ENCODE assay signal across 21 cellular contexts in the genomic region with DNA sequence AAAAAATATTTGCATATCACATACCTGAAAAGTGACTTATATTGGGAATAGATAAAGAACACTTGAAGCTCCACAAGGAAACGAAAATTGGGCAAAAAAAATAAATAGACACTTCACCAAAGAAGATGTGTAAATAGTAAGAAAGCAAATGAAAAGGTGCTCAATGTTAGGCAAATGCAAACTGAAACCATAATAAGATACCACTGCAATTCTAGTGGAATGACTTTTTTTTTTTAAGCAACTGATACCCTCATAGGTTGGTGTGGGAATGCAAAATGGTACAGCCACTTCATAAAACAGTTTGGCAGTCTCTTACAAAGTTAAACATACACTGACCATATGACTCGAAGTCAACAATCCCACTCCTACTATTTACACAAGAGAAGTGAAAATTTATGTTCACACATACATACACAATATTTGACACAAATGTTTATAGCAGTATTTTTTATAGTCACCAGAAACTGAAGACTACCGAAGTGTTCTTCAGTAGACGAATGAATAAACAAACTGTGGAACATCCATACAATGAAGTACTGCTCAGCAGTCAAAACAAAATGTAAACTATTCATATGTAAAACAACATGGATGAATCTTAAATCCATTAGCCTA.
"Had no signal": no experiment of that assay in that cellular context is flagged by ENCODE, and none has a peak within 500 bp of the region (broad histone marks: within the 10 kb centered on the region; RNA-seq: fewer than 3 reads in every experiment).

No MANE protein-coding gene starts in this region.

- ATAC-seq: foreskin keratinocyte; gastroesophageal sphincter; heart left ventricle; left lobe of liver; naive thymus-derived CD4-positive, alpha-beta T cell; right lobe of liver; stimulated activated naive CD8-positive, alpha-beta T cell treated with anti-CD3 and anti-CD28 coated beads, Interleukin-15, amount 100 ng/mL, for 72 hours; upper lobe of right lung had no signal

- DNase-seq: dermis blood vessel endothelial cell; effector memory CD4-positive, alpha-beta T cell; foreskin keratinocyte; heart left ventricle; kidney; mammary epithelial cell; mesendoderm; midbrain; naive thymus-derived CD4-positive, alpha-beta T cell; right lobe of liver; stimulated activated CD4-positive, alpha-beta T cell treated with anti-CD3 and anti-CD28 coated beads, Interleukin-12 subunit alpha, Interleukin-12 subunit beta, amount 100 ng/mL, for 4 hours; stimulated activated CD4-positive, alpha-beta T cell treated with anti-CD3 and anti-CD28 coated beads, Interleukin-1b, Interleukin-23, amount 100 ng/mL, for 48 hours; stimulated activated CD4-positive, alpha-beta T cell treated with anti-CD3 and anti-CD28 coated beads, Interleukin-4, amount 100 ng/mL, for 1 hour; stimulated activated CD8-positive, alpha-beta memory T cell treated with anti-CD3 and anti-CD28 coated beads, Interleukin-4, amount 100 ng/mL, for 48 hours; stimulated activated naive CD4-positive, alpha-beta T cell; stimulated activated naive CD8-positive, alpha-beta T cell treated with anti-CD3 and anti-CD28 coated beads, Interleukin-15, amount 100 ng/mL, for 72 hours; transverse colon; upper lobe of right lung; uterus had no signal
